Comparison of ENCODE assay signal across 28 cellular contexts in the genomic region with DNA sequence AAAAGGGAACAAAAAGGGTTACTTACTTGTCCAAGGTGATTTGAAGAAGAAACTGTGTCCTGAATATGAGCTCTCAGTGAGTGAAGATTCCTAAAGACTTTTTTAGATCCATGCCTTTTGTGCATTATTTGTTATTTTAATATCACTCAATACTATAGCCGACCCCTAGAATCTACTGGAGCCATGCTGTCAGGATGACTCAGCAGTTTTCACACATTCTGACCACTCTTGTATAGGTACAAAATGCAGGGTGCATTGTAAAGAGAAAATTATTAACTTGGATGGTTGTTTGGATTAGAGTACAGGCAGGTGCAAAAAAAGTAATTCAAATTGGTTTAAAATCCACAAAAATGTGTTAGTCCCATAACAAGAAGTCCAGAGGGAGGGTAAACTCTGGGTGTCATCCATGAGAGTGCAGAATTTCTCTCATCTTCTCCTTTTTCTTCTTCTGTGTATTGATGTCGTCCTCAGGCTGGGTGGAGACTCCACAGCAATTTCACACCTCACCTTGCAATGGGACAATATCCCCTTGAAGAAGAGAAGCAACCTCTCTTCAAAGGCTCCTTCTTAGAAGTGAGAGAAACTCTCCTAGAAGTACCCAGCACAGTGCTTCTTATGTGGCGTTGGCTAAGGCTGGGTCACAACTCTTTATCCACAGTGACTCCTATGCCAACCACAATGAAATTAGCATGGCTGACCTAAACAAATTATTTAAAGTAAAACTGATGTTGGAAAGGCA.
"Had no signal": no experiment of that assay in that cellular context is flagged by ENCODE, and none has a peak within 500 bp of the region (broad histone marks: within the 10 kb centered on the region; RNA-seq: fewer than 3 reads in every experiment).

No MANE protein-coding gene starts in this region.

- H3K27ac Mint-ChIP-seq: activated B cell treated with CpG ODN at 0.5 μM for 24 hours; activated naive CD4-positive, alpha-beta T cell treated with anti-CD3 and anti-CD28 coated beads, Interleukin-2, amount 50 U/mL, for 24 hours; activated T-cell treated with anti-CD3 and anti-CD28 coated beads, Interleukin-2, amount 50 U/mL, for 72 hours; activated T-helper 2 cell treated with anti-CD3 and anti-CD28 coated beads, Interferon-gamma antibody, Interleukin-2, Interleukin-4, amounts not matched to agents 10 μg/mL and 5 μg/mL and 100 μg/mL, durations not matched to agents 14 hours and 24 hours and 36 hours; brain had no signal

- H3K4me1 ChIP-seq: SJSA1 had no signal

- H3K27me3 Mint-ChIP-seq: activated B cell treated with CpG ODN at 0.5 μM for 24 hours; central memory CD8-positive, alpha-beta T cell had no signal

- H3K4me1 Mint-ChIP-seq: activated B cell treated with CpG ODN at 0.5 μM for 24 hours; activated naive CD4-positive, alpha-beta T cell treated with anti-CD3 and anti-CD28 coated beads, Interleukin-2, amount 50 U/mL, for 24 hours; brain; central memory CD8-positive, alpha-beta T cell had no signal

- FAIRE-seq: astrocyte, RCC 7860, TTC549 had no signal

- H3K36me3 Mint-ChIP-seq: activated naive CD4-positive, alpha-beta T cell treated with anti-CD3 and anti-CD28 coated beads, Interleukin-2, amount 50 U/mL, for 24 hours; brain had no signal

- H3K9me3 Mint-ChIP-seq: activated B cell treated with CpG ODN at 0.5 μM for 24 hours; activated T-cell treated with anti-CD3 and anti-CD28 coated beads, Interleukin-2, amount 50 U/mL, for 72 hours; activated T-helper 2 cell treated with anti-CD3 and anti-CD28 coated beads, Interferon-gamma antibody, Interleukin-2, Interleukin-4, amounts not matched to agents 10 μg/mL and 5 μg/mL and 100 μg/mL, durations not matched to agents 14 hours and 24 hours and 36 hours; central memory CD8-positive, alpha-beta T cell had no signal

- H3K27me3 ChIP-seq: MG63, SJSA1 had no signal

- H3K4me3 Mint-ChIP-seq: activated B cell treated with CpG ODN at 0.5 μM for 24 hours; activated naive CD4-positive, alpha-beta T cell treated with anti-CD3 and anti-CD28 coated beads, Interleukin-2, amount 50 U/mL, for 24 hours; activated T-cell treated with anti-CD3 and anti-CD28 coated beads, Interleukin-2, amount 50 U/mL, for 72 hours; brain; central memory CD8-positive, alpha-beta T cell had no signal

- DNase-seq: activated B cell treated with CpG ODN at 0.5 μM for 24 hours; activated CD4-positive, alpha-beta T cell treated with anti-CD3 and anti-CD28 coated beads for 1 hour; activated CD4-positive, alpha-beta T cell treated with anti-CD3 and anti-CD28 coated beads, Interleukin-2, amount 50 U/mL, for 4 hours; activated CD8-positive, alpha-beta memory T cell treated with anti-CD3 and anti-CD28 coated beads, Interleukin-2, amount 50 U/mL, for 4 hours; activated gamma-delta T cell treated with Interleukin-2 at 50 U/mL for 16 hours; activated T-cell treated with anti-CD3 and anti-CD28 coated beads, Interleukin-2, amount 50 U/mL, for 72 hours; amygdala; cortex of kidney; MG63; NCI-H1092 treated with DMSO at 0.1 percent for 48 hours; NCI-H1417 treated with DMSO at 0.1 percent for 48 hours; NCI-H1694; NCI-H2081; NCI-H510A treated with DMSO at 0.1 percent for 48 hours; NCI-H69; NK-92 treated with Interleukin-12 subunit alpha and Interleukin-12 subunit beta, amount 100 ng/mL, for 24 hours; PC-3; SHP77; SW 1271 had no signal

- H3K36me3 ChIP-seq: MG63, SJSA1 had no signal

- H3K27ac ChIP-seq: SJSA1 had no signal

- H3K9me3 ChIP-seq: SJSA1 had no signal

- H3K4me3 ChIP-seq: MG63, SJSA1 had no signal

- ATAC-seq: activated T-cell treated with anti-CD3 and anti-CD28 coated beads, Interleukin-2, amount 50 U/mL, for 72 hours; PC-3; SK-N-SH treated with all-trans-retinoic acid at 6 μM for 48 hours had no signal
